8 cellular contexts compared by ENCODE assay signal in the genomic region with DNA sequence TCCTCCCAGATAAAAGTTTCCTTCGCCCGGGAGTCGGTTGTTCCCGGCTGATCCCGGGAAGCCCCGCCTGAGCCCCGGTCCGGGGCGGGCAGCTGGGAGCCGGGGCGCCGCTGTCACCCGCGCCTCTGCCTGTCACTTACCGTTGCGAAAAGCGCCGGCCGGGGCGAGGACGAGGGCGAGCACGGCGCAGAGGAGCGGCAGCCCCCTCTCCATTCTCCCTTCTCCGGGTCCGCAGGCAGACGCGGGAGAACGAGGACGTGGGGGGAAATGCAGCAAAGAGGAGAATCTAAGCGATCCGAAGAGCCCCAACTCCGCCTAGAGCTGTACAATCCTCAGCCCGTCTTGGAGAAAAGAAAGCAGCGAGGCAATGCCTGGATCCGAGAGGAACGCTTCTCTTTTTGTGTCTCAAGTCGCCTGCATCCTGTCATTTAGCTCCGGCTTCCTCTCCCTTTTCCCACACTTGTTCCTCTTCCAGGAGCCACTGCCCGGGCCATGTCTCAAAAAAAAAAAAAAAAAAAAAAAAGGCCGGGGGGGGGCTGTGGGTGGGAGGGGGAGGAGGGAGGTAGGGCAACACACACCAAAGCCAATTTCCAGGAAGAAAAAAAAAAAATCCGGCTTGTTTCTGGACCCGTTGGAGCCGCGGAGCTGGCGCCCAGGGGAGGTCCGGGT. TPM values are rescaled to one million over a fixed set of nuclear protein-coding genes. Genes with fewer than 3 reads are reported as not detected.
DNase-seq lines count a peak whose midpoint lies in the region; ATAC-seq, FAIRE-seq and TF ChIP-seq lines count a peak whose summit lies in the region.

Gene NRP1 (minus strand): TSS at position 498 of the 669 bp plus-strand sequence. CDS start 285 bp downstream, at position 213.

- FAIRE-seq in pancreas (lab: Jason Lieb, UNC) = no peak

- H3K27ac ChIP-seq in pancreas = peak within 1 kb of the TSS; percentile 79 to 94 (median 92)

- peak within 1 kb of the TSS; percentile 84 for H2AFZ ChIP-seq in Loucy (ENCODE audit: low read length)

- no peaks in the 10 kb centered on the region for H4K20me1 ChIP-seq in Loucy (ENCODE audit: insufficient read depth, low read length, poor library complexity, severe bottlenecking)

- H3K9me3 ChIP-seq in Loucy (ENCODE audit: insufficient read depth, low read depth, low read length) = no peaks in the 10 kb centered on the region
- no peaks in the 10 kb centered on the region for H3K9me3 ChIP-seq in pancreas

- no peaks in the 10 kb centered on the region for H3K9me3 Mint-ChIP-seq in activated naive CD8-positive, alpha-beta T cell treated with anti-CD3 and anti-CD28 coated beads, Interleukin-2, amount 10 ng/mL, durations not matched to agents 7 days and 5 days

- TF ChIP-seq CTCF in Loucy (conservative IDR thresholded peaks at IDR 0.05; ENCODE audit: low read length) = no peak
- no peak for TF ChIP-seq CTCF in pancreas (IDR thresholded peaks at IDR 0.05)

- peaks cover 59% of the 10 kb centered on the region for H3K27me3 Mint-ChIP-seq in activated naive CD8-positive, alpha-beta T cell treated with anti-CD3 and anti-CD28 coated beads, Interleukin-2, amount 10 ng/mL, durations not matched to agents 7 days and 5 days

- peaks cover 14% of the 10 kb centered on the region for H3K4me1 Mint-ChIP-seq in activated naive CD8-positive, alpha-beta T cell treated with anti-CD3 and anti-CD28 coated beads, Interleukin-2, amount 10 ng/mL, durations not matched to agents 7 days and 5 days

- intact Hi-C loops in cardiac septum (cut with DNase I) (loop anchor here (2.0 to 10.0 kb wide), 4 partner anchors 62 to 1190 kb away; no protein-coding TSS in a partner anchor), pancreas (cut with DNase I) (no loop called here)

- WGBS in pancreas, 2 donors = 0 to 1% methylated on average over 38 to 48 of the region's 48 CpGs

- H3K27ac Mint-ChIP-seq in activated naive CD8-positive, alpha-beta T cell treated with anti-CD3 and anti-CD28 coated beads, Interleukin-2, amount 10 ng/mL, durations not matched to agents 7 days and 5 days = peak within 1 kb of the TSS; percentile 44

- no peaks in the 10 kb centered on the region for H3K36me3 ChIP-seq in Loucy (ENCODE audit: insufficient read depth, low read length)
- H3K36me3 ChIP-seq in pancreas = no peaks in the 10 kb centered on the region

- H3K4me3 ChIP-seq in Loucy (ENCODE audit: low read length, poor library complexity, severe bottlenecking) (peak within 1 kb of the TSS; percentile 80), pancreas (peak within 1 kb of the TSS; percentile 55 to 78 (median 69))

- H3K79me2 ChIP-seq in Loucy (ENCODE audit: insufficient read depth, low read length) = no peaks in the 10 kb centered on the region

- POLR2A ChIA-PET in activated naive CD8-positive, alpha-beta T cell treated with anti-CD3 and anti-CD28 coated beads, Interleukin-2, amount 10 ng/mL, durations not matched to agents 7 days and 5 days (lab: Charles Lee) = no interaction called here

- H3K27me3 ChIP-seq in Loucy (ENCODE audit: insufficient read depth, low read length, poor library complexity, severe bottlenecking) (no peaks in the 10 kb centered on the region), pancreas (no peaks in the 10 kb centered on the region)

- peaks cover 32% of the 10 kb centered on the region for H3K4me1 ChIP-seq in Loucy (ENCODE audit: insufficient read depth, low read length, poor library complexity, severe bottlenecking)
- H3K4me1 ChIP-seq in pancreas = peaks cover 0 to 15% (median 0%) of the 10 kb centered on the region in 3 donors

- peak within 1 kb of the TSS; percentile 80 for H3K9ac ChIP-seq in Loucy (ENCODE audit: low read depth, low read length, poor library complexity, severe bottlenecking)

- peak within 1 kb of the TSS; percentile 72 for H3K4me3 Mint-ChIP-seq in activated naive CD8-positive, alpha-beta T cell treated with anti-CD3 and anti-CD28 coated beads, Interleukin-2, amount 10 ng/mL, durations not matched to agents 7 days and 5 days

- no peaks in the 10 kb centered on the region for H3K36me3 Mint-ChIP-seq in activated naive CD8-positive, alpha-beta T cell treated with anti-CD3 and anti-CD28 coated beads, Interleukin-2, amount 10 ng/mL, durations not matched to agents 7 days and 5 days

- DNase-seq in NCI-H1417 (lab: John Stamatoyannopoulos, UW) = peak; percentile 19 to 64 (median 46)
- DNase-seq in NCI-H1417 treated with DMSO at 0.1 percent for 48 hours (lab: John Stamatoyannopoulos, UW) = no peak
- DNase-seq in activated naive CD8-positive, alpha-beta T cell treated with anti-CD3 and anti-CD28 coated beads, Interleukin-2, amount 10 ng/mL, durations not matched to agents 7 days and 5 days = peak; percentile 50
- DNase-seq in cardiac septum (ENCODE audit: low spot score) = no peak
- peak; percentile 6 to 70 (median 25) for DNase-seq in pancreas
- DNase-seq in NCI-H1694 treated with DMSO at 0.1 percent for 48 hours (lab: John Stamatoyannopoulos, UW) = no peak

- ATAC-seq in activated naive CD8-positive, alpha-beta T cell treated with anti-CD3 and anti-CD28 coated beads, Interleukin-2, amount 10 ng/mL, durations not matched to agents 7 days and 5 days (ENCODE audit: low read depth) = peak; percentile 48
- ATAC-seq in pancreas = peak; percentile 3 to 44 (median 24)
- ATAC-seq in GM21528 (IDR thresholded peaks at IDR 0.05; ENCODE audit: low FRiP score, unreplicated experiment) = no peak

- 0 out of 2 replicates have a peak, but pooled peaks cover 3% of the 10 kb centered on the region for H3F3A ChIP-seq in Loucy (ENCODE audit: low read depth)

- peak within 1 kb of the TSS; percentile 86 for H3K4me2 ChIP-seq in Loucy (ENCODE audit: low read depth, low read length, poor library complexity, severe bottlenecking)

- no peaks in the 10 kb centered on the region for H3K9me2 ChIP-seq in Loucy (replicated peaks; ENCODE audit: low read depth, low read length)

RNA-seq across cellular contexts. Expression of gene NRP1, which starts in this region (rescaled TPM):
- total RNA-seq in activated naive CD8-positive, alpha-beta T cell treated with anti-CD3 and anti-CD28 coated beads, Interleukin-2, amount 10 ng/mL, durations not matched to agents 7 days and 5 days = 1 to 10 TPM; 1.6 to 1.7 TPM
- total RNA-seq in cardiac septum = 138 TPM
- 10 to 100 TPM; 26.2 to 56.4 (median 32.8) TPM for total RNA-seq in pancreas
- polyA plus RNA-seq in pancreas = 10 to 100 TPM; 12.0 to 26.0 TPM

Comparison
In these comparisons a context has a peak if more than half of its experiments do, and no peak if none do; other contexts are left out.
1. RNA of gene NRP1 (total RNA-seq): 138 TPM in cardiac septum (single experiment) and 26.2 to 56.4 TPM in pancreas; 1.6 to 1.7 TPM in activated naive CD8-positive, alpha-beta T cell treated with anti-CD3 and anti-CD28 coated beads, Interleukin-2, amount 10 ng/mL, durations not matched to agents 7 days and 5 days; every median in the first group is over 10 times any median in the second.
2. DNase-seq: peak in NCI-H1417 (3 of 3), activated naive CD8-positive, alpha-beta T cell treated with anti-CD3 and anti-CD28 coated beads, Interleukin-2, amount 10 ng/mL, durations not matched to agents 7 days and 5 days (single experiment) and pancreas (6 of 6); none in NCI-H1417 treated with DMSO at 0.1 percent for 48 hours (single experiment), cardiac septum (single experiment) and NCI-H1694 treated with DMSO at 0.1 percent for 48 hours (single experiment).